Comparison of ENCODE assay signal across 8 cellular contexts in genomic region chr3:184186902-184187207, GRCh38. TPM values are rescaled to one million over a fixed set of nuclear protein-coding genes. Genes with fewer than 3 reads are reported as not detected.
DNase-seq lines count a peak whose midpoint lies in the region; ATAC-seq, FAIRE-seq and TF ChIP-seq lines count a peak whose summit lies in the region.

No MANE protein-coding gene starts in this region.

- POLR2A ChIA-PET in A549 (lab: Yijun Ruan, JAX): no interaction called here

- H3K27me3 ChIP-seq in HUES64 (ENCODE audit: insufficient read depth, low read length): no peaks in the 10 kb centered on the region
- no peaks in the 10 kb centered on the region for H3K27me3 ChIP-seq in mammary epithelial cell (ENCODE audit: insufficient read depth, low read length)

- H2AFZ ChIP-seq in mammary epithelial cell (ENCODE audit: low read depth, low read length): no peak overlapping the region

- no peaks in the 10 kb centered on the region for H4K20me1 ChIP-seq in mammary epithelial cell (ENCODE audit: insufficient read depth, low read length)

- H3K36me3 ChIP-seq in HUES64 (ENCODE audit: insufficient read depth, low read length): peaks cover 74% of the 10 kb centered on the region
- H3K36me3 ChIP-seq in mammary epithelial cell (ENCODE audit: insufficient read depth, low read length): peaks cover 27% of the 10 kb centered on the region
- peaks cover 10% of the 10 kb centered on the region for H3K36me3 ChIP-seq in mucosa of descending colon (ENCODE audit: low read depth)

- H3K9me3 ChIP-seq in A549 (no peaks in the 10 kb centered on the region), HUES64 (ENCODE audit: insufficient read depth, low read depth, low read length) (no peaks in the 10 kb centered on the region), mammary epithelial cell (replicated peaks; ENCODE audit: insufficient read depth, low read length) (no peaks in the 10 kb centered on the region), mucosa of descending colon (no peaks in the 10 kb centered on the region)

- WGBS in A549 (ENCODE audit: missing lambda C conversion rate): 18% methylated on average over 3 of the region's 3 CpGs
- 28% methylated on average over 3 of the region's 3 CpGs for WGBS in HUES64
- 0% methylated on average over 2 of the region's 3 CpGs for whole genome bisulfite sequencing in mammary epithelial cell (ENCODE audit: low coverage, missing lambda C conversion rate)

- peak overlapping the region; percentile 79 for H3K4me2 ChIP-seq in A549
- peak overlapping the region; percentile 82 for H3K4me2 ChIP-seq in mammary epithelial cell (ENCODE audit: insufficient read depth, low read depth, low read length)

- DNase-seq in A549 (ENCODE audit: low read depth in 1 of 2, low spot score in 1 of 2) (no peak), mammary epithelial cell (no peak), mucosa of descending colon (no peak), SKM-1 treated with dmso at 0.1 percent for 144 hours (lab: John Stamatoyannopoulos, UW; ENCODE audit: unreplicated experiment) (no peak), NCI-H526 treated with DMSO at 0.1 percent for 48 hours (lab: John Stamatoyannopoulos, UW) (no peak), NCI-H2107 treated with DMSO at 0.1 percent for 48 hours (lab: John Stamatoyannopoulos, UW; ENCODE audit: unreplicated experiment) (no peak)

- CTCF ChIA-PET in A549 (lab: Yijun Ruan, JAX) (interaction anchor here (0.5 kb wide), 1 partner anchor 25 kb away, joined by 3 read pairs; no protein-coding TSS in a partner anchor), mammary epithelial cell (lab: Charles Lee; ENCODE audit: low non-redundant PET) (no interaction called here)

- H3K79me2 ChIP-seq in mammary epithelial cell (ENCODE audit: insufficient read depth, low read length): peaks cover 43% of the 10 kb centered on the region

- peaks cover 12% of the 10 kb centered on the region; the same call in 2 of the 3 replicates for H3K4me1 ChIP-seq in A549
- H3K4me1 ChIP-seq in HUES64 (ENCODE audit: insufficient read depth, low read length): peaks cover 10% of the 10 kb centered on the region
- peaks cover 19% of the 10 kb centered on the region for H3K4me1 ChIP-seq in mammary epithelial cell (ENCODE audit: insufficient read depth, low read length)
- peaks cover 10% of the 10 kb centered on the region for H3K4me1 ChIP-seq in mucosa of descending colon (ENCODE audit: low read depth)

- FAIRE-seq in A549 (lab: Jason Lieb, UNC): no peak

- no TSS peak for BruUV-seq in mammary epithelial cell (replicated peaks; lab: Mats Ljungman, UMichigan)

- TF ChIP-seq CTCF in A549 (IDR thresholded peaks at IDR 0.05) (no peak), mammary epithelial cell (conservative IDR thresholded peaks at IDR 0.05 in 1 of 2, IDR thresholded peaks at IDR 0.05 in 1 of 2; ENCODE audit: extremely low read depth in 1 of 2, insufficient read depth in 1 of 2, low read depth in 1 of 2, low read length in 2 of 2) (no peak), mucosa of descending colon (IDR thresholded peaks at IDR 0.05) (no peak)

- H3K27ac ChIP-seq in A549 (peak overlapping the region; percentile 86 to 94), HUES64 (ENCODE audit: low read depth, low read length) (no peak overlapping the region), mammary epithelial cell (ENCODE audit: insufficient read depth, low read depth, low read length) (peak overlapping the region; percentile 47)

- TF ChIP-seq RAD21 in A549 (conservative IDR thresholded peaks at IDR 0.05 in 1 of 2, IDR thresholded peaks at IDR 0.05 in 1 of 2): no peak

- H3K9ac ChIP-seq in HUES64 (ENCODE audit: low read depth, low read length) (peak overlapping the region; percentile 82), mammary epithelial cell (ENCODE audit: insufficient read depth, low read length) (peak overlapping the region; percentile 78)

- in situ Hi-C loops in mammary epithelial cell (cut with MboI; ENCODE audit: low sequenced_read_pairs in 2 of 2): no loop called here

- TF ChIP-seq POLR2A in A549 (IDR thresholded peaks at IDR 0.05; ENCODE audit: low read length): no peak

- peak overlapping the region; percentile 88 for H3K4me3 ChIP-seq in A549
- peak overlapping the region; percentile 92 for H3K4me3 ChIP-seq in HUES64 (ENCODE audit: low read length)
- H3K4me3 ChIP-seq in mammary epithelial cell (replicated peaks in 1 of 3; ENCODE audit: insufficient read depth in 1 of 3, low read depth in 2 of 3, low read length in 3 of 3): peak overlapping the region; percentile 44 to 95 (median 71)
- peak overlapping the region; percentile 77 for H3K4me3 ChIP-seq in mucosa of descending colon

- intact Hi-C loops in mammary epithelial cell (cut with micrococcal nuclease) (loop anchor here (1.0 to 5.0 kb wide), 3 partner anchors 32 to 52 kb away; partner anchors contain the start of genes DVL3 and EIF2B5), mucosa of descending colon (cut with DNase I, micrococcal nuclease) (no loop called here)

- TF ChIP-seq EP300 in A549 (IDR thresholded peaks at IDR 0.05): no peak

- dilution Hi-C loops in mammary epithelial cell (cut with HindIII; ENCODE audit: low sequenced_read_pairs): no loop called here

- no peak for ATAC-seq in A549
- no peak for ATAC-seq in mucosa of descending colon
- no peak for ATAC-seq in HG02938 (IDR thresholded peaks at IDR 0.05; ENCODE audit: unreplicated experiment)

TF ChIP-seq in A549, 52 proteins besides CTCF, POLR2A, EP300 and RAD21:
- TF ChIP-seq JUNB (IDR thresholded peaks at IDR 0.05): no peak
- no peak for TF ChIP-seq ZNF302 (CRISPR knock-in tag; IDR thresholded peaks at IDR 0.05)

RNA-seq across cellular contexts. Expression of gene ABCF3, which starts 0.9 kb away (rescaled TPM):
- polyA plus RNA-seq in A549 (2011; rRNA removed): 34.6 and 35.3 TPM in 2 replicates
- 39.4 and 49.4 TPM in 2 replicates for polyA plus RNA-seq in A549 (2012; cell fraction: cytosol; rRNA removed)
- polyA plus RNA-seq in A549 (2012; cell fraction: nucleus; rRNA removed): 126 and 128 TPM in 2 replicates
- polyA plus RNA-seq in A549 (2017; fragmentation: RNase III; extraction: RNeasy Plus Mini Kit Qiagen cat#74134 plus additional on column Dnase treatment): 46.6 to 50.2 TPM (median 47.7 TPM) in 3 replicates
- 56.8 and 63.7 TPM in 2 replicates for polyA minus RNA-seq in A549 (2011; rRNA and poly(A)+ RNA removed)
- 32.6 TPM for polyA plus RNA-seq in HUES64 (2013, experiment 1 of 2)
- 24.3 TPM for polyA plus RNA-seq in HUES64 (2013, experiment 2 of 2)
- 10 to 100 TPM; 50.8 to 58.2 TPM for total RNA-seq in mammary epithelial cell
- 47.4 TPM for polyA plus RNA-seq in mammary epithelial cell
- 98.9 TPM for polyA minus RNA-seq in mammary epithelial cell
- 10 to 100 TPM; 60.7 to 79.7 (median 72.3) TPM for total RNA-seq in mucosa of descending colon

RNA-seq across cellular contexts. Expression of gene AP2M1, which starts 12.2 kb away (rescaled TPM):
- polyA plus RNA-seq in A549 (2011; rRNA removed) (274 and 316 TPM in 2 replicates), A549 (2017; fragmentation: RNase III; extraction: RNeasy Plus Mini Kit Qiagen cat#74134 plus additional on column Dnase treatment) (285 to 298 TPM (median 288 TPM) in 3 replicates), mammary epithelial cell (441 TPM)
- polyA plus RNA-seq in A549 (2012; cell fraction: cytosol; rRNA removed): 385 and 421 TPM in 2 replicates
- polyA plus RNA-seq in A549 (2012; cell fraction: nucleus; rRNA removed): 290 and 299 TPM in 2 replicates
- polyA minus RNA-seq in A549 (2011; rRNA and poly(A)+ RNA removed): 217 and 258 TPM in 2 replicates
- 359 TPM for polyA plus RNA-seq in HUES64 (2013, experiment 1 of 2)
- polyA plus RNA-seq in HUES64 (2013, experiment 2 of 2): 332 TPM
- total RNA-seq in mammary epithelial cell (100 to 1,000 TPM; 291 to 348 TPM), mucosa of descending colon (100 to 1,000 TPM; 215 to 297 (median 227) TPM)
- polyA minus RNA-seq in mammary epithelial cell: 388 TPM

RNA-seq across cellular contexts. Expression of gene DVL3, which starts 31.7 kb away (rescaled TPM):
- polyA plus RNA-seq in A549 (2011; rRNA removed) (14.1 and 17.7 TPM in 2 replicates), A549 (2017; fragmentation: RNase III; extraction: RNeasy Plus Mini Kit Qiagen cat#74134 plus additional on column Dnase treatment) (23.6 to 24.4 TPM (median 23.9 TPM) in 3 replicates), mammary epithelial cell (20.4 TPM)
- polyA plus RNA-seq in A549 (2012; cell fraction: cytosol; rRNA removed): 17.9 and 23.2 TPM in 2 replicates
- polyA plus RNA-seq in A549 (2012; cell fraction: nucleus; rRNA removed): 75.3 and 93.6 TPM in 2 replicates
- 22.2 and 29.2 TPM in 2 replicates for polyA minus RNA-seq in A549 (2011; rRNA and poly(A)+ RNA removed)
- polyA plus RNA-seq in HUES64 (2013, experiment 1 of 2): 36.7 TPM
- 39.5 TPM for polyA plus RNA-seq in HUES64 (2013, experiment 2 of 2)
- total RNA-seq in mammary epithelial cell (10 to 100 TPM; 35.2 to 58.7 TPM), mucosa of descending colon (100 to 1,000 TPM in 1 of 3 donors, 10 to 100 TPM in 2; 63.3 to 104 (median 69.1) TPM)
- 18.0 TPM for polyA minus RNA-seq in mammary epithelial cell

RNA-seq across cellular contexts. Expression of gene VWA5B2, which starts 42.5 kb away (rescaled TPM):
- polyA plus RNA-seq in A549 (2011; rRNA removed): 0.11 and 0.37 TPM in 2 replicates
- polyA plus RNA-seq in A549 (2012; cell fraction: cytosol; rRNA removed): 0.66 and 0.69 TPM in 2 replicates
- polyA plus RNA-seq in A549 (2012; cell fraction: nucleus; rRNA removed): 4.0 and 4.4 TPM in 2 replicates
- polyA plus RNA-seq in A549 (2017; fragmentation: RNase III; extraction: RNeasy Plus Mini Kit Qiagen cat#74134 plus additional on column Dnase treatment): 0.37 to 0.48 TPM (median 0.47 TPM) in 3 replicates
- polyA minus RNA-seq in A549 (2011; rRNA and poly(A)+ RNA removed): 0.34 and 0.41 TPM in 2 replicates
- polyA plus RNA-seq in HUES64 (2013, experiment 1 of 2): 0.25 TPM
- not detected for polyA plus RNA-seq in HUES64 (2013, experiment 2 of 2)
- under 1 TPM; 0.19 to 0.33 TPM for total RNA-seq in mammary epithelial cell
- 0.01 TPM for polyA plus RNA-seq in mammary epithelial cell
- polyA minus RNA-seq in mammary epithelial cell: not detected
- 1 to 10 TPM in 2 of 3 donors, under 1 TPM in 1; 0.60 to 2.9 (median 2.6) TPM for total RNA-seq in mucosa of descending colon

RNA-seq across cellular contexts. Expression of gene EIF2B5, which starts 51.7 kb away (rescaled TPM):
- 32.7 and 33.9 TPM in 2 replicates for polyA plus RNA-seq in A549 (2011; rRNA removed)
- 31.0 and 32.0 TPM in 2 replicates for polyA plus RNA-seq in A549 (2012; cell fraction: cytosol; rRNA removed)
- 53.8 and 60.2 TPM in 2 replicates for polyA plus RNA-seq in A549 (2012; cell fraction: nucleus; rRNA removed)
- polyA plus RNA-seq in A549 (2017; fragmentation: RNase III; extraction: RNeasy Plus Mini Kit Qiagen cat#74134 plus additional on column Dnase treatment): 29.8 to 32.5 TPM (median 32.1 TPM) in 3 replicates
- polyA minus RNA-seq in A549 (2011; rRNA and poly(A)+ RNA removed): 29.7 and 30.8 TPM in 2 replicates
- polyA plus RNA-seq in HUES64 (2013, experiment 1 of 2): 30.0 TPM
- 27.4 TPM for polyA plus RNA-seq in HUES64 (2013, experiment 2 of 2)
- total RNA-seq in mammary epithelial cell: 10 to 100 TPM; 24.5 to 34.8 TPM
- 32.8 TPM for polyA plus RNA-seq in mammary epithelial cell
- 61.6 TPM for polyA minus RNA-seq in mammary epithelial cell
- 10 to 100 TPM; 41.4 to 48.6 (median 47.0) TPM for total RNA-seq in mucosa of descending colon
